Comparison of ENCODE assay signal across 1 cellular context in genomic region chr19:39166571-39167391, GRCh38.
TF ChIP-seq lines count a peak whose summit lies in the region.

No MANE protein-coding gene starts in this region.

TF ChIP-seq in K562, 482 proteins besides CTCF, POLR2A, EP300 and RAD21:
- no peak for TF ChIP-seq CBFB (CRISPR knock-in tag; IDR thresholded peaks at IDR 0.05)
- TF ChIP-seq ZNF583 (CRISPR knock-in tag; IDR thresholded peaks at IDR 0.05) = no peak
- TF ChIP-seq GATAD2B (IDR thresholded peaks at IDR 0.05; ENCODE audit: borderline replicate concordance) = no peak
- peak; percentile 75 for TF ChIP-seq NFIC (IDR thresholded peaks at IDR 0.05)
- no peak for TF ChIP-seq CREB5 (CRISPR knock-in tag; IDR thresholded peaks at IDR 0.05)
- TF ChIP-seq POLR2G (IDR thresholded peaks at IDR 0.05; ENCODE audit: low read depth, low read length) = 0 out of 2 replicates have a peak, but pooled peaks have one; percentile 12
- no peak for TF ChIP-seq EGR1 (conservative IDR thresholded peaks at IDR 0.05)
- TF ChIP-seq DNMT1 (IDR thresholded peaks at IDR 0.05) = no peak
- TF ChIP-seq SNAPC5 (CRISPR knock-in tag; IDR thresholded peaks at IDR 0.05) = no peak
- TF ChIP-seq TSHZ1 (CRISPR knock-in tag; IDR thresholded peaks at IDR 0.05) = no peak
- no peak for TF ChIP-seq HMGN3 (IDR thresholded peaks at IDR 0.05; ENCODE audit: borderline replicate concordance, extremely low read depth, insufficient read length, low read depth, low read length)
